Comparison of ENCODE assay signal across 1 cellular context in genomic region chr4:10134141-10134540, GRCh38.
A peak's percentile ranks its signal among the peaks of the same experiment; 100 is the strongest.
TF ChIP-seq lines count a peak whose summit lies in the region.

No MANE protein-coding gene starts in this region.

TF ChIP-seq in K562, 482 proteins besides CTCF, POLR2A, EP300 and RAD21 (continued from another document):
- TF ChIP-seq HBP1 (CRISPR knock-in tag; IDR thresholded peaks at IDR 0.05) (no peak), SRSF3 (IDR thresholded peaks at IDR 0.05; ENCODE audit: insufficient read depth, low read length) (no peak), CBFA2T3 (IDR thresholded peaks at IDR 0.05) (peak; percentile 52), ELF1 (tag; IDR thresholded peaks at IDR 0.05) (no peak)
